ENCODE assay signal across 8 cellular contexts in genomic region chr1:235910357-235911299, GRCh38. TPM values are rescaled to one million over a fixed set of nuclear protein-coding genes. Genes with fewer than 3 reads are reported as not detected.
DNase-seq lines count a peak whose midpoint lies in the region; ATAC-seq and TF ChIP-seq lines count a peak whose summit lies in the region.

No MANE protein-coding gene starts in this region.

- H3K9me3 Mint-ChIP-seq in activated T-helper 1 cell treated with anti-CD3 and anti-CD28 coated beads, Interleukin-12 subunit alpha, Interleukin-12 subunit beta, Interleukin-2, Interleukin-4 antibody, amounts not matched to agents 30 ng/mL and 10 ng/mL and 1 ng/mL, durations not matched to agents 14 hours and 24 hours and 36 hours = no peaks in the 10 kb centered on the region
- H3K9me3 Mint-ChIP-seq in glutamatergic neuron (ENCODE audit: unreplicated experiment) = peaks cover 1% of the 10 kb centered on the region

- H3K4me1 Mint-ChIP-seq in activated T-helper 1 cell treated with anti-CD3 and anti-CD28 coated beads, Interleukin-12 subunit alpha, Interleukin-12 subunit beta, Interleukin-2, Interleukin-4 antibody, amounts not matched to agents 30 ng/mL and 10 ng/mL and 1 ng/mL, durations not matched to agents 14 hours and 24 hours and 36 hours (ENCODE audit: low read depth) = peaks cover 37% of the 10 kb centered on the region
- H3K4me1 Mint-ChIP-seq in glutamatergic neuron (ENCODE audit: low read depth, unreplicated experiment) = peaks cover 5% of the 10 kb centered on the region

- ATAC-seq in HG03045 (IDR thresholded peaks at IDR 0.05; ENCODE audit: unreplicated experiment) (no peak), GM21447 (IDR thresholded peaks at IDR 0.05; ENCODE audit: unreplicated experiment) (no peak)

- peaks cover 3% of the 10 kb centered on the region for H3K36me3 Mint-ChIP-seq in activated T-helper 1 cell treated with anti-CD3 and anti-CD28 coated beads, Interleukin-12 subunit alpha, Interleukin-12 subunit beta, Interleukin-2, Interleukin-4 antibody, amounts not matched to agents 30 ng/mL and 10 ng/mL and 1 ng/mL, durations not matched to agents 14 hours and 24 hours and 36 hours (ENCODE audit: low read depth)
- H3K36me3 Mint-ChIP-seq in glutamatergic neuron (ENCODE audit: unreplicated experiment) = no peaks in the 10 kb centered on the region

- intact Hi-C loops in activated T-helper 1 cell treated with anti-CD3 and anti-CD28 coated beads, Interleukin-12 subunit alpha, Interleukin-12 subunit beta, Interleukin-2, Interleukin-4 antibody, amounts not matched to agents 30 ng/mL and 10 ng/mL and 1 ng/mL, durations not matched to agents 14 hours and 24 hours and 36 hours (cut with micrococcal nuclease) = loop anchor here (1.0 to 2.0 kb wide), 6 partner anchors 22 to 89 kb away; no protein-coding TSS in a partner anchor

- no peaks in the 10 kb centered on the region for H3K27me3 Mint-ChIP-seq in activated T-helper 1 cell treated with anti-CD3 and anti-CD28 coated beads, Interleukin-12 subunit alpha, Interleukin-12 subunit beta, Interleukin-2, Interleukin-4 antibody, amounts not matched to agents 30 ng/mL and 10 ng/mL and 1 ng/mL, durations not matched to agents 14 hours and 24 hours and 36 hours (ENCODE audit: insufficient read depth)
- H3K27me3 Mint-ChIP-seq in glutamatergic neuron (ENCODE audit: unreplicated experiment) = peaks cover 2% of the 10 kb centered on the region

- peak overlapping the region; percentile 60 for H3K27ac Mint-ChIP-seq in activated T-helper 1 cell treated with anti-CD3 and anti-CD28 coated beads, Interleukin-12 subunit alpha, Interleukin-12 subunit beta, Interleukin-2, Interleukin-4 antibody, amounts not matched to agents 30 ng/mL and 10 ng/mL and 1 ng/mL, durations not matched to agents 14 hours and 24 hours and 36 hours
- H3K27ac Mint-ChIP-seq in glutamatergic neuron (ENCODE audit: unreplicated experiment) = peak overlapping the region; percentile 80

- DNase-seq in DMS 273 (lab: John Stamatoyannopoulos, UW; ENCODE audit: unreplicated experiment) (peak; percentile 64), HS-5 (ENCODE audit: low read depth) (peak; percentile 97), glutamatergic neuron (no peak), NCI-H1105 treated with DMSO at 0.1 percent for 48 hours (lab: John Stamatoyannopoulos, UW) (no peak)
- DNase-seq in activated T-helper 1 cell treated with anti-CD3 and anti-CD28 coated beads, Interleukin-12 subunit alpha, Interleukin-12 subunit beta, Interleukin-2, Interleukin-4 antibody, amounts not matched to agents 30 ng/mL and 10 ng/mL and 1 ng/mL, durations not matched to agents 14 hours and 24 hours and 36 hours (ENCODE audit: low spot score) = no peak
- peak; percentile 25 to 34 for DNase-seq in stimulated activated CD4-positive, alpha-beta T cell treated with anti-CD3 and anti-CD28 coated beads, Interleukin-15, amount 100 ng/mL, for 48 hours (ENCODE audit: low read depth in 2 of 2)

- no peak for TF ChIP-seq CTCF in glutamatergic neuron (IDR thresholded peaks at IDR 0.05; ENCODE audit: partially characterized antibody, unreplicated experiment)

- peak overlapping the region; percentile 41 for H3K4me3 Mint-ChIP-seq in activated T-helper 1 cell treated with anti-CD3 and anti-CD28 coated beads, Interleukin-12 subunit alpha, Interleukin-12 subunit beta, Interleukin-2, Interleukin-4 antibody, amounts not matched to agents 30 ng/mL and 10 ng/mL and 1 ng/mL, durations not matched to agents 14 hours and 24 hours and 36 hours
- no peak overlapping the region for H3K4me3 Mint-ChIP-seq in glutamatergic neuron (ENCODE audit: unreplicated experiment)

RNA-seq across cellular contexts. Expression of gene LYST, which starts 43.9 kb away (rescaled TPM):
- 144 and 145 TPM in 2 replicates for total RNA-seq in activated T-helper 1 cell treated with anti-CD3 and anti-CD28 coated beads, Interleukin-12 subunit alpha, Interleukin-12 subunit beta, Interleukin-2, Interleukin-4 antibody, amounts not matched to agents 30 ng/mL and 10 ng/mL and 1 ng/mL, durations not matched to agents 14 hours and 24 hours and 36 hours
- total RNA-seq in glutamatergic neuron (ENCODE audit: unreplicated experiment) = 33.6 TPM

Comparison
In these comparisons a context has a peak if more than half of its experiments do, and no peak if none do; other contexts are left out.
1. DNase-seq: peak in DMS 273 (single experiment), HS-5 (single experiment) and stimulated activated CD4-positive, alpha-beta T cell treated with anti-CD3 and anti-CD28 coated beads, Interleukin-15, amount 100 ng/mL, for 48 hours (2 of 2); none in activated T-helper 1 cell treated with anti-CD3 and anti-CD28 coated beads, Interleukin-12 subunit alpha, Interleukin-12 subunit beta, Interleukin-2, Interleukin-4 antibody, amounts not matched to agents 30 ng/mL and 10 ng/mL and 1 ng/mL, durations not matched to agents 14 hours and 24 hours and 36 hours (single experiment), glutamatergic neuron (single experiment) and NCI-H1105 treated with DMSO at 0.1 percent for 48 hours (single experiment).